Comparison of ENCODE assay signal across 21 cellular contexts in genomic region chr2:169330555-169330889, GRCh38. TPM values are rescaled to one million over a fixed set of nuclear protein-coding genes. Genes with fewer than 3 reads are reported as not detected.
DNase-seq lines count a peak whose midpoint lies in the region; ATAC-seq and TF ChIP-seq lines count a peak whose summit lies in the region.
"Had no signal": no experiment of that assay in that cellular context is flagged by ENCODE, and none has a peak within 500 bp of the region (broad histone marks: within the 10 kb centered on the region; RNA-seq: fewer than 3 reads in every experiment).

No MANE protein-coding gene starts in this region.

- in situ Hi-C loops in G401 (cut with HindIII; ENCODE audit: low sequenced_read_pairs), result no loop called here

- H3K4me3 ChIP-seq in Caco-2 (ENCODE audit: low read depth, low read length) (no peak overlapping the region), left lung (no peak overlapping the region)
- H3K4me3 ChIP-seq: A549; BLaER1 treated with 17β-estradiol and CSF1 and Interleukin-3, amounts not matched to agents 10 nM and 100 nM had no signal

- intact Hi-C loops in Caco-2 (cut with micrococcal nuclease; ENCODE audit: unreplicated experiment) (no loop called here), left lung (cut with DNase I) (no loop called here), posterior vena cava (cut with DNase I) (no loop called here)

- H3K36me3 ChIP-seq in Caco-2 (ENCODE audit: control insufficient read depth, insufficient read depth, low read length) (no peaks in the 10 kb centered on the region), left lung (no peaks in the 10 kb centered on the region)
- H3K36me3 ChIP-seq: BLaER1 treated with 17β-estradiol and CSF1 and Interleukin-3, amounts not matched to agents 10 nM and 100 nM had no signal

- H3K4me1 Mint-ChIP-seq in Caco-2 (ENCODE audit: low read depth, unreplicated experiment), result peaks cover 24% of the 10 kb centered on the region
- peaks cover 19% of the 10 kb centered on the region for H3K4me1 Mint-ChIP-seq in mesothelial cell of epicardium
- H3K4me1 Mint-ChIP-seq in stimulated activated memory B cell treated with anti-CD40 and anti-IgM and Interleukin-4, amounts not matched to agents 10 μg/mL and 1 μg/mL and 100 μg/mL, for 72 hours, result no peaks in the 10 kb centered on the region
- H3K4me1 Mint-ChIP-seq: B cell had no signal

- H3K9me3 Mint-ChIP-seq in Caco-2 (ENCODE audit: unreplicated experiment) (no peaks in the 10 kb centered on the region), mesothelial cell of epicardium (no peaks in the 10 kb centered on the region)
- no peaks in the 10 kb centered on the region for H3K9me3 Mint-ChIP-seq in stimulated activated memory B cell treated with anti-CD40 and anti-IgM and Interleukin-4, amounts not matched to agents 10 μg/mL and 1 μg/mL and 100 μg/mL, for 72 hours
- H3K9me3 Mint-ChIP-seq: CD4-positive, alpha-beta T cell; CD8-positive, alpha-beta T cell had no signal

- CTCF ChIA-PET in Caco-2 (lab: Charles Lee), result no interaction called here

- H3K4me1 ChIP-seq in Caco-2 (peaks cover 32% of the 10 kb centered on the region), left lung (no peaks in the 10 kb centered on the region)
- H3K4me1 ChIP-seq: A549; BLaER1 treated with 17β-estradiol and CSF1 and Interleukin-3, amounts not matched to agents 10 nM and 100 nM had no signal

- H3K27ac Mint-ChIP-seq in Caco-2 (ENCODE audit: unreplicated experiment) (peak overlapping the region; percentile 5), mesothelial cell of epicardium (peak overlapping the region; percentile 32)
- H3K27ac Mint-ChIP-seq in stimulated activated memory B cell treated with anti-CD40 and anti-IgM and Interleukin-4, amounts not matched to agents 10 μg/mL and 1 μg/mL and 100 μg/mL, for 72 hours, result no peak overlapping the region
- H3K27ac Mint-ChIP-seq: B cell; CD4-positive, alpha-beta T cell; CD8-positive, alpha-beta T cell had no signal

- H3K36me3 Mint-ChIP-seq in Caco-2 (ENCODE audit: insufficient read depth, unreplicated experiment) (peaks cover 43% of the 10 kb centered on the region), mesothelial cell of epicardium (peaks cover 2% of the 10 kb centered on the region)
- H3K36me3 Mint-ChIP-seq in stimulated activated memory B cell treated with anti-CD40 and anti-IgM and Interleukin-4, amounts not matched to agents 10 μg/mL and 1 μg/mL and 100 μg/mL, for 72 hours, result no peaks in the 10 kb centered on the region
- H3K36me3 Mint-ChIP-seq: CD8-positive, alpha-beta T cell had no signal

- TF ChIP-seq CTCF in Caco-2 (IDR thresholded peaks at IDR 0.05; ENCODE audit: insufficient read depth in 1 of 2, low read depth in 1 of 2, low read length in 1 of 2, severe bottlenecking in 1 of 2, unreplicated experiment in 1 of 2) (no peak), left lung (IDR thresholded peaks at IDR 0.05) (no peak), mesothelial cell of epicardium (IDR thresholded peaks at IDR 0.05; ENCODE audit: unreplicated experiment) (no peak)

- peak; percentile 32 for ATAC-seq in left lung
- ATAC-seq in stimulated activated memory B cell treated with anti-CD40 and anti-IgM and Interleukin-4, amounts not matched to agents 10 μg/mL and 1 μg/mL and 100 μg/mL, for 72 hours, result peak; percentile 43
- ATAC-seq in GM21360 (IDR thresholded peaks at IDR 0.05; ENCODE audit: unreplicated experiment), result no peak
- ATAC-seq: CD8-positive, alpha-beta T cell had no signal

- BruUV-seq in Caco-2 (replicated peaks; lab: Mats Ljungman, UMichigan), result no TSS peak

- no peak overlapping the region for H3K27ac ChIP-seq in left lung
- H3K27ac ChIP-seq: 22Rv1; A549; BLaER1 treated with 17β-estradiol and CSF1 and Interleukin-3, amounts not matched to agents 10 nM and 100 nM; C4-2B had no signal

- no peaks in the 10 kb centered on the region for H3K27me3 ChIP-seq in Caco-2 (replicated peaks; ENCODE audit: control insufficient read depth, insufficient read depth, low read length)
- H3K27me3 ChIP-seq in left lung, result peaks cover 0 to 5% of the 10 kb centered on the region in 2 donors
- H3K27me3 ChIP-seq: BLaER1 treated with 17β-estradiol and CSF1 and Interleukin-3, amounts not matched to agents 10 nM and 100 nM had no signal

- DNase-seq in Caco-2 (no peak), left lung (no peak), mesothelial cell of epicardium (ENCODE audit: low spot score in 2 of 2, unreplicated experiment in 2 of 2) (no peak), G401 (ENCODE audit: low spot score) (no peak), posterior vena cava (ENCODE audit: low spot score) (no peak), NCI-H345 (lab: John Stamatoyannopoulos, UW) (no peak)
- DNase-seq: AML-193; CD4-positive, alpha-beta T cell; CD8-positive, alpha-beta T cell; DMS 273 treated with DMSO at 0.1 percent for 48 hours; DND-41; EL; GF-D8 had no signal

- POLR2A ChIA-PET in Caco-2 (lab: Charles Lee), result no interaction called here

- H3K4me3 Mint-ChIP-seq in Caco-2 (ENCODE audit: unreplicated experiment) (no peak overlapping the region), mesothelial cell of epicardium (no peak overlapping the region)
- no peak overlapping the region for H3K4me3 Mint-ChIP-seq in stimulated activated memory B cell treated with anti-CD40 and anti-IgM and Interleukin-4, amounts not matched to agents 10 μg/mL and 1 μg/mL and 100 μg/mL, for 72 hours
- H3K4me3 Mint-ChIP-seq: B cell; CD4-positive, alpha-beta T cell; CD8-positive, alpha-beta T cell had no signal

- H3K9me3 ChIP-seq in Caco-2 (no peaks in the 10 kb centered on the region; the same call in 1 of the 2 replicates), left lung (no peaks in the 10 kb centered on the region)
- H3K9me3 ChIP-seq: A549 had no signal

- H3K27me3 Mint-ChIP-seq in Caco-2 (ENCODE audit: insufficient read depth, unreplicated experiment) (no peaks in the 10 kb centered on the region), mesothelial cell of epicardium (ENCODE audit: low read depth) (peaks cover 6% of the 10 kb centered on the region)
- H3K27me3 Mint-ChIP-seq in stimulated activated memory B cell treated with anti-CD40 and anti-IgM and Interleukin-4, amounts not matched to agents 10 μg/mL and 1 μg/mL and 100 μg/mL, for 72 hours, result peaks cover 11% of the 10 kb centered on the region

RNA-seq across cellular contexts. Expression of gene LRP2, which starts 31.8 kb away (rescaled TPM):
- total RNA-seq in Caco-2 (2022) (238 and 260 TPM in 2 replicates), left lung (10 to 100 TPM; 14.5 to 34.6 TPM), mesothelial cell of epicardium (52.1 to 54.3 TPM (median 54.2 TPM) in 3 replicates), posterior vena cava (not detected)
- not detected in 2 replicates for total RNA-seq in G401 (2014; rRNA removed; shearing (Covaris generic))
- total RNA-seq: A172; B cell; CD8-positive, alpha-beta T cell had no signal

Comparison
In these comparisons a context has a peak if more than half of its experiments do, and no peak if none do; other contexts are left out.
1. RNA of gene LRP2, which starts 31.8 kb away (total RNA-seq): 238 to 260 TPM in Caco-2, 52.1 to 54.3 TPM in mesothelial cell of epicardium and 14.5 to 34.6 TPM in left lung; not detected in posterior vena cava and not detected in G401; every median in the first group is over 10 times any median in the second.